1 cellular context compared by ENCODE assay signal in the genomic region with DNA sequence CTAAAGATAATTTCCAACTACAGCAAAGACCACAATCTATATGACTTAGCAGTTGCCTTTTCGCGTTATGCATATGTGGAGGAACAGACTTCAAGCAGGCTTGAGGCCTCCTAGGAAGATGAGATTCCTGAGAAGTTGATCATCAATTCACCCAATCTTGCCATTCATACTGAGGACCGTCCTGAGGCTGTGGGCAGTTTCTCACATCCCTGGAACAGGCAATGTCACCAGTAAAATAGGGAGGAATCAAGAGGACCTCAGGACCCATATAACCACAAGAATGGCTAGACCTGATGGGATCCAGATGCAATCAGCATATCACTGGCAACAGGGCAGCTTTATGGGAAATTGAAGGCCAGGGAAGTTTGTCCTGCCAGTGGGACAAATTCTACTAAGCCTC.
TF ChIP-seq lines count a peak whose summit lies in the region.

No MANE protein-coding gene starts in this region.

TF ChIP-seq in GM23338, 12 proteins besides CTCF, POLR2A, EP300 and RAD21 (continued from another document):
- TF ChIP-seq, protein P1, sequence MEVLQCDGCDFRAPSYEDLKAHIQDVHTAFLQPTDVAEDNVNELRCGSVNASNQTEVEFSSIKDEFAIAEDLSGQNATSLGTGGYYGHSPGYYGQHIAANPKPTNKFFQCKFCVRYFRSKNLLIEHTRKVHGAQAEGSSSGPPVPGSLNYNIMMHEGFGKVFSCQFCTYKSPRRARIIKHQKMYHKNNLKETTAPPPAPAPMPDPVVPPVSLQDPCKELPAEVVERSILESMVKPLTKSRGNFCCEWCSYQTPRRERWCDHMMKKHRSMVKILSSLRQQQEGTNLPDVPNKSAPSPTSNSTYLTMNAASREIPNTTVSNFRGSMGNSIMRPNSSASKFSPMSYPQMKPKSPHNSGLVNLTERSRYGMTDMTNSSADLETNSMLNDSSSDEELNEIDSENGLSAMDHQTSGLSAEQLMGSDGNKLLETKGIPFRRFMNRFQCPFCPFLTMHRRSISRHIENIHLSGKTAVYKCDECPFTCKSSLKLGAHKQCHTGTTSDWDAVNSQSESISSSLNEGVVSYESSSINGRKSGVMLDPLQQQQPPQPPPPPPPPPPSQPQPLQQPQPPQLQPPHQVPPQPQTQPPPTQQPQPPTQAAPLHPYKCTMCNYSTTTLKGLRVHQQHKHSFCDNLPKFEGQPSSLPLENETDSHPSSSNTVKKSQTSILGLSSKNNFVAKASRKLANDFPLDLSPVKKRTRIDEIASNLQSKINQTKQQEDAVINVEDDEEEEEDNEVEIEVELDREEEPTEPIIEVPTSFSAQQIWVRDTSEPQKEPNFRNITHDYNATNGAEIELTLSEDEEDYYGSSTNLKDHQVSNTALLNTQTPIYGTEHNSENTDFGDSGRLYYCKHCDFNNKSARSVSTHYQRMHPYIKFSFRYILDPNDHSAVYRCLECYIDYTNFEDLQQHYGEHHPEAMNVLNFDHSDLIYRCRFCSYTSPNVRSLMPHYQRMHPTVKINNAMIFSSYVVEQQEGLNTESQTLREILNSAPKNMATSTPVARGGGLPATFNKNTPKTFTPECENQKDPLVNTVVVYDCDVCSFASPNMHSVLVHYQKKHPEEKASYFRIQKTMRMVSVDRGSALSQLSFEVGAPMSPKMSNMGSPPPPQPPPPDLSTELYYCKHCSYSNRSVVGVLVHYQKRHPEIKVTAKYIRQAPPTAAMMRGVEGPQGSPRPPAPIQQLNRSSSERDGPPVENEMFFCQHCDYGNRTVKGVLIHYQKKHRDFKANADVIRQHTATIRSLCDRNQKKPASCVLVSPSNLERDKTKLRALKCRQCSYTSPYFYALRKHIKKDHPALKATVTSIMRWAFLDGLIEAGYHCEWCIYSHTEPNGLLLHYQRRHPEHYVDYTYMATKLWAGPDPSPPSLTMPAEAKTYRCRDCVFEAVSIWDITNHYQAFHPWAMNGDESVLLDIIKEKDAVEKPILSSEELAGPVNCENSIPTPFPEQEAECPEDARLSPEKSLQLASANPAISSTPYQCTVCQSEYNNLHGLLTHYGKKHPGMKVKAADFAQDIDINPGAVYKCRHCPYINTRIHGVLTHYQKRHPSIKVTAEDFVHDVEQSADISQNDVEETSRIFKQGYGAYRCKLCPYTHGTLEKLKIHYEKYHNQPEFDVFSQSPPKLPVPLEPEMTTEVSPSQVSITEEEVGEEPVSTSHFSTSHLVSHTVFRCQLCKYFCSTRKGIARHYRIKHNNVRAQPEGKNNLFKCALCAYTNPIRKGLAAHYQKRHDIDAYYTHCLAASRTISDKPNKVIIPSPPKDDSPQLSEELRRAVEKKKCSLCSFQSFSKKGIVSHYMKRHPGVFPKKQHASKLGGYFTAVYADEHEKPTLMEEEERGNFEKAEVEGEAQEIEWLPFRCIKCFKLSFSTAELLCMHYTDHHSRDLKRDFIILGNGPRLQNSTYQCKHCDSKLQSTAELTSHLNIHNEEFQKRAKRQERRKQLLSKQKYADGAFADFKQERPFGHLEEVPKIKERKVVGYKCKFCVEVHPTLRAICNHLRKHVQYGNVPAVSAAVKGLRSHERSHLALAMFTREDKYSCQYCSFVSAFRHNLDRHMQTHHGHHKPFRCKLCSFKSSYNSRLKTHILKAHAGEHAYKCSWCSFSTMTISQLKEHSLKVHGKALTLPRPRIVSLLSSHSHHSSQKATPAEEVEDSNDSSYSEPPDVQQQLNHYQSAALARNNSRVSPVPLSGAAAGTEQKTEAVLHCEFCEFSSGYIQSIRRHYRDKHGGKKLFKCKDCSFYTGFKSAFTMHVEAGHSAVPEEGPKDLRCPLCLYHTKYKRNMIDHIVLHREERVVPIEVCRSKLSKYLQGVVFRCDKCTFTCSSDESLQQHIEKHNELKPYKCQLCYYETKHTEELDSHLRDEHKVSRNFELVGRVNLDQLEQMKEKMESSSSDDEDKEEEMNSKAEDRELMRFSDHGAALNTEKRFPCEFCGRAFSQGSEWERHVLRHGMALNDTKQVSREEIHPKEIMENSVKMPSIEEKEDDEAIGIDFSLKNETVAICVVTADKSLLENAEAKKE (CRISPR knock-in tag; IDR thresholded peaks at IDR 0.05), result no peak
- TF ChIP-seq POLR2AphosphoS5 (IDR thresholded peaks at IDR 0.05; ENCODE audit: low read depth), result no peak
- TF ChIP-seq NANOG (IDR thresholded peaks at IDR 0.05; ENCODE audit: borderline replicate concordance), result no peak
- no peak for TF ChIP-seq EZH2phosphoT487 (IDR thresholded peaks at IDR 0.05; ENCODE audit: unreplicated experiment)
- TF ChIP-seq CREB1 (CRISPR knock-in tag; IDR thresholded peaks at IDR 0.05; ENCODE audit: low read depth), result no peak
TF ChIP-seq in GM23338: peak in this region for 0.
